16 cellular contexts compared by ENCODE assay signal in the genomic region with DNA sequence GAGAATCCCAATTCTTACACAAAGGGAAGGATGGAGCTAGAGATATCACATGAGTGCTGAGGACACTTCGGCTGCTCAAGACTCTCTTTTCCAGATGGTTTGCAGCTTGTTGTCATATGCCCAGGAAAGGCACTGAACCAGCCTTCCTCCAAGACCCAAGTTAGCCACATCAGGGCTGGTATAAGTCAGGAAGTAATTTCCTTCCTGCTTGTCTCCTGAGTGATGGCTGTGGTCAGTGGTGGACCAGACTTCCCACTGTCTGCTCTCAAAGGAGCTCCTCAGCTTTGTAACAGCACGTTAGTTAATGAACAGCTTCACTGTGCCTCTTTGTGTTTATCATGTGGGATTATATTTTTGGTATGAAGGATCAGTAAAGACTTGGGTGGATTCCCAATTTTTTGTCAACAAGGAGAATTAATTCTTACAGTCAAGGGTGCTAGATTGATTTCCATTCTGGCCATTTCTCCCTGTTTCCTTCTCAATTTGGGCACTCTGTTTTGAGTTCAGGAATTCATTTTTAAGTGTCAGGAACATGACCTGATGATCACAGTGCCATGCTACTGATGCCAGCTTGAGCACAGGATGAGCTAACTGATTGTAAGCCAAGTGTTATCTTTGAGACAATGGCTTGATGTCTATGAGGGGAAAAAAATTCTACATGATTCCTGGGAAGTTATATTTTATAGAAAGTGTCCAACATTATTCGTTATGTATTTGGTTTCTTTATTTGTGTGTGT.
"Had no signal": no experiment of that assay in that cellular context is flagged by ENCODE, and none has a peak within 500 bp of the region (broad histone marks: within the 10 kb centered on the region; RNA-seq: fewer than 3 reads in every experiment).

No MANE protein-coding gene starts in this region.

- H3K27ac ChIP-seq: esophagus muscularis mucosa, suprapubic skin had no signal

- H3K27me3 ChIP-seq: esophagus muscularis mucosa, right atrium auricular region, suprapubic skin had no signal

- H3K9me3 ChIP-seq: esophagus muscularis mucosa, right atrium auricular region, suprapubic skin had no signal

- DNase-seq: activated B cell treated with CpG ODN at 0.5 μM for 24 hours; activated CD4-positive, alpha-beta T cell treated with anti-CD3 and anti-CD28 coated beads, Interleukin-2, amount 50 U/mL, for 1 hour; activated naive CD4-positive, alpha-beta T cell; activated T-cell treated with anti-CD3 and anti-CD28 coated beads for 4 hours; glutamatergic neuron; kidney glomerular epithelial cell; mesendoderm; nephron progenitor cell; occipital lobe; stimulated activated CD4-positive, alpha-beta T cell treated with anti-CD3 and anti-CD28 coated beads, Interleukin-4, amount 100 ng/mL, for 24 hours; stimulated activated CD8-positive, alpha-beta memory T cell treated with anti-CD3 and anti-CD28 coated beads, Interleukin-4, amount 100 ng/mL, for 48 hours; stimulated activated naive CD4-positive, alpha-beta T cell treated with Interleukin-2 at 50 U/mL for 16 hours had no signal

- H3K4me3 ChIP-seq: esophagus muscularis mucosa, right atrium auricular region, skin epidermis, suprapubic skin had no signal
